In genomic region chr1:11279152-11279551, GRCh38 we compare ENCODE assay signal across 17 cellular contexts. TPM values are rescaled to one million over a fixed set of nuclear protein-coding genes. Genes with fewer than 3 reads are reported as not detected.
DNase-seq lines count a peak whose midpoint lies in the region; ATAC-seq and TF ChIP-seq lines count a peak whose summit lies in the region.
"Had no signal": no experiment of that assay in that cellular context is flagged by ENCODE, and none has a peak within 500 bp of the region (broad histone marks: within the 10 kb centered on the region; RNA-seq: fewer than 3 reads in every experiment).

No MANE protein-coding gene starts in this region.

- H3K27ac ChIP-seq in HEK293 (ENCODE audit: extremely low read depth, low read depth, low read length), result no peak overlapping the region

- peaks cover 4 to 62% of the 10 kb centered on the region in 2 experiments; a peak in 2 of 3 replicates for H3K36me3 ChIP-seq in HEK293 (ENCODE audit: control insufficient read depth in 2 of 2, insufficient read depth in 1 of 2, low read length in 2 of 2)

- no peak for ATAC-seq in activated T-cell treated with anti-CD3 and anti-CD28 coated beads, Interleukin-2, amount 50 U/mL, for 72 hours (replicated peaks in 1 of 2)
- ATAC-seq in activated T-cell treated with anti-CD3 and anti-CD28 coated beads, Interleukin-2, amount 50 U/mL, for 4 hours, result no peak
- ATAC-seq in activated naive CD4-positive, alpha-beta T cell treated with anti-CD3 and anti-CD28 coated beads, Interleukin-2, amount 50 U/mL, for 72 hours, result no peak
- ATAC-seq in naive B cell (ENCODE audit: low read depth in 2 of 2), result no peak

- H3K27ac Mint-ChIP-seq in activated T-cell treated with anti-CD3 and anti-CD28 coated beads, Interleukin-2, amount 50 U/mL, for 72 hours, result peak overlapping the region; percentile 5
- peak overlapping the region; percentile 78 to 82 for H3K27ac Mint-ChIP-seq in activated naive CD4-positive, alpha-beta T cell treated with anti-CD3 and anti-CD28 coated beads, Interleukin-2, amount 50 U/mL, for 72 hours
- peak overlapping the region in 4 of 6 donors; percentile 14 to 85 (median 54) for H3K27ac Mint-ChIP-seq in naive B cell

- H3K36me3 Mint-ChIP-seq in activated T-cell treated with anti-CD3 and anti-CD28 coated beads, Interleukin-2, amount 50 U/mL, for 72 hours (ENCODE audit: insufficient read depth in 2 of 2), result peaks cover 7 to 28% of the 10 kb centered on the region in 2 donors
- peaks cover 49% of the 10 kb centered on the region for H3K36me3 Mint-ChIP-seq in activated T-cell treated with anti-CD3 and anti-CD28 coated beads, Interleukin-2, amount 50 U/mL, for 4 hours (ENCODE audit: insufficient read depth)
- H3K36me3 Mint-ChIP-seq in activated naive CD4-positive, alpha-beta T cell treated with anti-CD3 and anti-CD28 coated beads, Interleukin-2, amount 50 U/mL, for 72 hours, result peaks cover 27 to 58% of the 10 kb centered on the region in 2 donors
- H3K36me3 Mint-ChIP-seq in naive B cell, result peaks cover 4 to 26% of the 10 kb centered on the region in 2 donors

- no peaks in the 10 kb centered on the region for H3K9me3 ChIP-seq in HEK293 (ENCODE audit: control insufficient read depth, insufficient read depth, low read depth, low read length)

- H3K9me3 Mint-ChIP-seq in activated T-cell treated with anti-CD3 and anti-CD28 coated beads, Interleukin-2, amount 50 U/mL, for 72 hours, result peaks cover 2 to 3% of the 10 kb centered on the region in 2 donors
- no peaks in the 10 kb centered on the region for H3K9me3 Mint-ChIP-seq in activated T-cell treated with anti-CD3 and anti-CD28 coated beads, Interleukin-2, amount 50 U/mL, for 4 hours
- H3K9me3 Mint-ChIP-seq in activated naive CD4-positive, alpha-beta T cell treated with anti-CD3 and anti-CD28 coated beads, Interleukin-2, amount 50 U/mL, for 72 hours, result no peaks in the 10 kb centered on the region
- H3K9me3 Mint-ChIP-seq in naive B cell, result peaks cover 0 to 4% (median 0%) of the 10 kb centered on the region in 7 donors

- no peak overlapping the region for H3K4me3 ChIP-seq in HEK293 (ENCODE audit: low read depth, low read length)

- CTCF ChIA-PET in HEK293 (lab: Yijun Ruan, JAX), result interaction anchor here (0.7 to 1.1 kb wide), 2 partner anchors 37 to 199 kb away, joined by 3 read pairs; no protein-coding TSS in a partner anchor

- no peak for DNase-seq in activated T-cell treated with anti-CD3 and anti-CD28 coated beads, Interleukin-2, amount 50 U/mL, for 72 hours
- no peak for DNase-seq in activated T-cell treated with anti-CD3 and anti-CD28 coated beads, Interleukin-2, amount 50 U/mL, for 4 hours
- DNase-seq in activated naive CD4-positive, alpha-beta T cell treated with anti-CD3 and anti-CD28 coated beads, Interleukin-2, amount 50 U/mL, for 72 hours (ENCODE audit: low spot score in 2 of 2), result no peak
- DNase-seq in naive B cell, result no peak
- DNase-seq in NCI-H1930 (lab: John Stamatoyannopoulos, UW), result no peak
- no peak for DNase-seq in NCI-H2196 treated with DMSO at 0.1 percent for 48 hours (lab: John Stamatoyannopoulos, UW; ENCODE audit: unreplicated experiment)
- DNase-seq in T-helper 9 cell, result no peak
- DNase-seq: C1 segment of cervical spinal cord, COR-L47, GF-D8, GOT3, NCI-H1105, NCI-H1694, NCI-H345, NCI-H69, SHP77 treated with DMSO at 0.1 percent for 48 hours had no signal

- TF ChIP-seq CTCF in HEK293 (tag by site-specific recombination; IDR thresholded peaks at IDR 0.05), result no peak

- H3K4me1 Mint-ChIP-seq in activated T-cell treated with anti-CD3 and anti-CD28 coated beads, Interleukin-2, amount 50 U/mL, for 72 hours (ENCODE audit: low read depth), result peaks cover 95% of the 10 kb centered on the region
- peaks cover 78% of the 10 kb centered on the region for H3K4me1 Mint-ChIP-seq in activated T-cell treated with anti-CD3 and anti-CD28 coated beads, Interleukin-2, amount 50 U/mL, for 4 hours (ENCODE audit: low read depth)
- H3K4me1 Mint-ChIP-seq in naive B cell, result peaks cover 55 to 92% (median 64%) of the 10 kb centered on the region in 3 donors

- POLR2A ChIA-PET in HEK293 (lab: Yijun Ruan, JAX), result no interaction called here

- H3K4me1 ChIP-seq in HEK293 (ENCODE audit: control insufficient read depth, insufficient read depth, low read length), result no peaks in the 10 kb centered on the region

- no peaks in the 10 kb centered on the region for H3K27me3 Mint-ChIP-seq in activated T-cell treated with anti-CD3 and anti-CD28 coated beads, Interleukin-2, amount 50 U/mL, for 72 hours (ENCODE audit: low read depth)
- H3K27me3 Mint-ChIP-seq in activated T-cell treated with anti-CD3 and anti-CD28 coated beads, Interleukin-2, amount 50 U/mL, for 4 hours (ENCODE audit: low read depth), result no peaks in the 10 kb centered on the region
- no peaks in the 10 kb centered on the region for H3K27me3 Mint-ChIP-seq in naive B cell

- H3K4me3 Mint-ChIP-seq in activated T-cell treated with anti-CD3 and anti-CD28 coated beads, Interleukin-2, amount 50 U/mL, for 72 hours, result no peak overlapping the region
- no peak overlapping the region for H3K4me3 Mint-ChIP-seq in activated T-cell treated with anti-CD3 and anti-CD28 coated beads, Interleukin-2, amount 50 U/mL, for 4 hours
- peak overlapping the region in 3 of 8 donors; percentile 39 to 66 (median 47) for H3K4me3 Mint-ChIP-seq in naive B cell

TF ChIP-seq in HEK293, 187 proteins besides CTCF, POLR2A, EP300 and RAD21 (continues in another document):
- TF ChIP-seq, protein P1, sequence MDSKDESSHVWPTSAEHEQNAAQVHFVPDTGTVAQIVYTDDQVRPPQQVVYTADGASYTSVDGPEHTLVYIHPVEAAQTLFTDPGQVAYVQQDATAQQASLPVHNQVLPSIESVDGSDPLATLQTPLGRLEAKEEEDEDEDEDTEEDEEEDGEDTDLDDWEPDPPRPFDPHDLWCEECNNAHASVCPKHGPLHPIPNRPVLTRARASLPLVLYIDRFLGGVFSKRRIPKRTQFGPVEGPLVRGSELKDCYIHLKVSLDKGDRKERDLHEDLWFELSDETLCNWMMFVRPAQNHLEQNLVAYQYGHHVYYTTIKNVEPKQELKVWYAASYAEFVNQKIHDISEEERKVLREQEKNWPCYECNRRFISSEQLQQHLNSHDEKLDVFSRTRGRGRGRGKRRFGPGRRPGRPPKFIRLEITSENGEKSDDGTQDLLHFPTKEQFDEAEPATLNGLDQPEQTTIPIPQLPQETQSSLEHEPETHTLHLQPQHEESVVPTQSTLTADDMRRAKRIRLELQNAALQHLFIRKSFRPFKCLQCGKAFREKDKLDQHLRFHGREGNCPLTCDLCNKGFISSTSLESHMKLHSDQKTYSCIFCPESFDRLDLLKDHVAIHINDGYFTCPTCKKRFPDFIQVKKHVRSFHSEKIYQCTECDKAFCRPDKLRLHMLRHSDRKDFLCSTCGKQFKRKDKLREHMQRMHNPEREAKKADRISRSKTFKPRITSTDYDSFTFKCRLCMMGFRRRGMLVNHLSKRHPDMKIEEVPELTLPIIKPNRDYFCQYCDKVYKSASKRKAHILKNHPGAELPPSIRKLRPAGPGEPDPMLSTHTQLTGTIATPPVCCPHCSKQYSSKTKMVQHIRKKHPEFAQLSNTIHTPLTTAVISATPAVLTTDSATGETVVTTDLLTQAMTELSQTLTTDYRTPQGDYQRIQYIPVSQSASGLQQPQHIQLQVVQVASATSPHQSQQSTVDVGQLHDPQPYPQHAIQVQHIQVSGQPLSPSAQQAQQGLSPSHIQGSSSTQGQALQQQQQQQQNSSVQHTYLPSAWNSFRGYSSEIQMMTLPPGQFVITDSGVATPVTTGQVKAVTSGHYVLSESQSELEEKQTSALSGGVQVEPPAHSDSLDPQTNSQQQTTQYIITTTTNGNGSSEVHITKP (tag by site-specific recombination; IDR thresholded peaks at IDR 0.05), result peak; percentile 38; the same call in 1 of the 2 replicates
- TF ChIP-seq, protein P2, sequence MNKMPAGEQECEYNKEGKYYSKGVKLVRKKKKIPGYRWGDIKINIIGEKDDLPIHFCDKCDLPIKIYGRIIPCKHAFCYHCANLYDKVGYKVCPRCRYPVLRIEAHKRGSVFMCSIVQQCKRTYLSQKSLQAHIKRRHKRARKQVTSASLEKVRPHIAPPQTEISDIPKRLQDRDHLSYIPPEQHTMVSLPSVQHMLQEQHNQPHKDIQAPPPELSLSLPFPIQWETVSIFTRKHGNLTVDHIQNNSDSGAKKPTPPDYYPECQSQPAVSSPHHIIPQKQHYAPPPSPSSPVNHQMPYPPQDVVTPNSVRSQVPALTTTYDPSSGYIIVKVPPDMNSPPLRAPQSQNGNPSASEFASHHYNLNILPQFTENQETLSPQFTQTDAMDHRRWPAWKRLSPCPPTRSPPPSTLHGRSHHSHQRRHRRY (tag by site-specific recombination; IDR thresholded peaks at IDR 0.05), result no peak
- TF ChIP-seq ZNF585B (tag by site-specific recombination; IDR thresholded peaks at IDR 0.05), result no peak
- TF ChIP-seq, protein P3, sequence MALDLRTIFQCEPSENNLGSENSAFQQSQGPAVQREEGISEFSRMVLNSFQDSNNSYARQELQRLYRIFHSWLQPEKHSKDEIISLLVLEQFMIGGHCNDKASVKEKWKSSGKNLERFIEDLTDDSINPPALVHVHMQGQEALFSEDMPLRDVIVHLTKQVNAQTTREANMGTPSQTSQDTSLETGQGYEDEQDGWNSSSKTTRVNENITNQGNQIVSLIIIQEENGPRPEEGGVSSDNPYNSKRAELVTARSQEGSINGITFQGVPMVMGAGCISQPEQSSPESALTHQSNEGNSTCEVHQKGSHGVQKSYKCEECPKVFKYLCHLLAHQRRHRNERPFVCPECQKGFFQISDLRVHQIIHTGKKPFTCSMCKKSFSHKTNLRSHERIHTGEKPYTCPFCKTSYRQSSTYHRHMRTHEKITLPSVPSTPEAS (tag by site-specific recombination; IDR thresholded peaks at IDR 0.05), result no peak

RNA-seq across cellular contexts. Expression of gene UBIAD1, which starts 6.2 kb away (rescaled TPM):
- 10 to 100 TPM; 28.5 to 32.9 TPM for total RNA-seq in activated T-cell treated with anti-CD3 and anti-CD28 coated beads, Interleukin-2, amount 50 U/mL, for 72 hours
- 10 to 100 TPM; 46.1 to 57.8 (median 47.4) TPM for total RNA-seq in activated T-cell treated with anti-CD3 and anti-CD28 coated beads, Interleukin-2, amount 50 U/mL, for 4 hours
- 10 to 100 TPM; 23.7 to 24.7 TPM for total RNA-seq in activated naive CD4-positive, alpha-beta T cell treated with anti-CD3 and anti-CD28 coated beads, Interleukin-2, amount 50 U/mL, for 72 hours
- polyA plus RNA-seq in naive B cell (ENCODE audit: low read depth in 6 of 6), result 10 to 100 TPM; 45.2 to 75.2 (median 49.1) TPM

RNA-seq across cellular contexts. Expression of gene MTOR, which starts 16.8 kb away (rescaled TPM):
- 10 to 100 TPM; 32.6 to 38.3 TPM for total RNA-seq in activated T-cell treated with anti-CD3 and anti-CD28 coated beads, Interleukin-2, amount 50 U/mL, for 72 hours
- total RNA-seq in activated T-cell treated with anti-CD3 and anti-CD28 coated beads, Interleukin-2, amount 50 U/mL, for 4 hours, result 10 to 100 TPM; 46.4 to 49.6 (median 47.9) TPM
- 10 to 100 TPM; 32.7 to 46.1 TPM for total RNA-seq in activated naive CD4-positive, alpha-beta T cell treated with anti-CD3 and anti-CD28 coated beads, Interleukin-2, amount 50 U/mL, for 72 hours
- polyA plus RNA-seq in naive B cell (ENCODE audit: low read depth in 6 of 6), result 10 to 100 TPM in 1 of 6 donors, 1 to 10 TPM in 4, under 1 TPM in 1; 0.88 to 10.3 (median 4.6) TPM

Comparison
In these comparisons a context has a peak if more than half of its experiments do, and no peak if none do; other contexts are left out.
1. H3K27ac Mint-ChIP-seq: peak in every context shown above with its lines; median percentile 80 in activated naive CD4-positive, alpha-beta T cell treated with anti-CD3 and anti-CD28 coated beads, Interleukin-2, amount 50 U/mL, for 72 hours; 54 in naive B cell; 5 in activated T-cell treated with anti-CD3 and anti-CD28 coated beads, Interleukin-2, amount 50 U/mL, for 72 hours.